Comparison of ENCODE assay signal across 9 cellular contexts in genomic region chr7:50349963-50350944, GRCh38. TPM values are rescaled to one million over a fixed set of nuclear protein-coding genes. Genes with fewer than 3 reads are reported as not detected.
DNase-seq lines count a peak whose midpoint lies in the region; ATAC-seq and TF ChIP-seq lines count a peak whose summit lies in the region.
"Had no signal": no experiment of that assay in that cellular context is flagged by ENCODE, and none has a peak within 500 bp of the region (broad histone marks: within the 10 kb centered on the region; RNA-seq: fewer than 3 reads in every experiment).

No MANE protein-coding gene starts in this region.

- no peak overlapping the region for H3K4me3 Mint-ChIP-seq in mesothelial cell of epicardium

- no peaks in the 10 kb centered on the region for H3K9me3 Mint-ChIP-seq in mesothelial cell of epicardium

- peak; percentile 64 for DNase-seq in activated T-cell treated with anti-CD3 and anti-CD28 coated beads for 4 hours
- DNase-seq in stimulated activated CD4-positive, alpha-beta T cell treated with anti-CD3 and anti-CD28 coated beads, Interleukin-15, amount 100 ng/mL, for 48 hours (ENCODE audit: low read depth in 2 of 2), result peak; percentile 77 to 86
- no peak for DNase-seq in HEK293T (ENCODE audit: extremely low spot score)
- DNase-seq in GM19238 (ENCODE audit: insufficient read length, low spot score), result no peak
- no peak for DNase-seq in Ammon's horn (ENCODE audit: low spot score)
- DNase-seq in mesothelial cell of epicardium (ENCODE audit: low spot score in 2 of 2, unreplicated experiment in 2 of 2), result no peak

- CTCF ChIA-PET in HEK293T (lab: Yijun Ruan, JAX), result interaction anchor here (0.6 kb wide), 1 partner anchor 878 kb away, joined by 5 read pairs; no protein-coding TSS in a partner anchor

- POLR2A ChIA-PET in HEK293T (lab: Yijun Ruan, JAX), result no interaction called here

- H3K36me3 Mint-ChIP-seq in mesothelial cell of epicardium, result no peaks in the 10 kb centered on the region

- no peak for TF ChIP-seq CTCF in mesothelial cell of epicardium (IDR thresholded peaks at IDR 0.05; ENCODE audit: unreplicated experiment)

- ATAC-seq in GM19372 (IDR thresholded peaks at IDR 0.05; ENCODE audit: low read depth, unreplicated experiment), result peak; percentile 71
- peak; percentile 85 for ATAC-seq in HG03354 (IDR thresholded peaks at IDR 0.05; ENCODE audit: poor library complexity, severe bottlenecking, unreplicated experiment)

- no peak overlapping the region for H3K27ac Mint-ChIP-seq in mesothelial cell of epicardium

- H3K4me1 Mint-ChIP-seq in mesothelial cell of epicardium, result peaks cover 15% of the 10 kb centered on the region

- H3K27me3 Mint-ChIP-seq in mesothelial cell of epicardium (ENCODE audit: low read depth), result peaks cover 51% of the 10 kb centered on the region

TF ChIP-seq in HEK293T, 16 proteins besides CTCF, POLR2A, EP300 and RAD21:
- TF ChIP-seq FOXM1 (IDR thresholded peaks at IDR 0.05; ENCODE audit: borderline replicate concordance) (no peak), FOXK2 (IDR thresholded peaks at IDR 0.05) (no peak), HDGF (IDR thresholded peaks at IDR 0.05; ENCODE audit: borderline replicate concordance) (no peak), SP1 (IDR thresholded peaks at IDR 0.05) (no peak), LEF1 (IDR thresholded peaks at IDR 0.05; ENCODE audit: borderline replicate concordance) (no peak), NFRKB (IDR thresholded peaks at IDR 0.05) (no peak)

RNA-seq across cellular contexts. Expression of gene IKZF1, which starts 45.7 kb away (rescaled TPM):
- 1.7 to 2.5 TPM (median 1.8 TPM) in 3 replicates for total RNA-seq in mesothelial cell of epicardium
- total RNA-seq: NCI-H460 had no signal

Comparison
In these comparisons a context has a peak if more than half of its experiments do, and no peak if none do; other contexts are left out.
1. DNase-seq: peak in activated T-cell treated with anti-CD3 and anti-CD28 coated beads for 4 hours (single experiment) and stimulated activated CD4-positive, alpha-beta T cell treated with anti-CD3 and anti-CD28 coated beads, Interleukin-15, amount 100 ng/mL, for 48 hours (2 of 2); none in HEK293T (single experiment), GM19238 (single experiment), Ammon's horn (single experiment) and mesothelial cell of epicardium (0 of 2).